In genomic region chr16:53809088-53809951, GRCh38 we compare ENCODE assay signal across 15 cellular contexts.
DNase-seq lines count a peak whose midpoint lies in the region; ATAC-seq and TF ChIP-seq lines count a peak whose summit lies in the region.
"Had no signal": no experiment of that assay in that cellular context is flagged by ENCODE, and none has a peak within 500 bp of the region (broad histone marks: within the 10 kb centered on the region; RNA-seq: fewer than 3 reads in every experiment).

No MANE protein-coding gene starts in this region.

- TF ChIP-seq RAD21 in SK-N-SH (IDR thresholded peaks at IDR 0.05; ENCODE audit: low read length): no peak

- H3K4me1 ChIP-seq in SK-N-SH (ENCODE audit: control insufficient read depth in 1 of 2, insufficient read depth in 2 of 2, low read depth in 1 of 2, low read length in 1 of 2) (peaks cover 2 to 16% of the 10 kb centered on the region in 2 experiments; a peak in 3 of 4 replicates), smooth muscle cell (ENCODE audit: low read depth) (peaks cover 14% of the 10 kb centered on the region)

- ATAC-seq in stimulated activated effector memory CD8-positive, alpha-beta T cell treated with anti-CD3 and anti-CD28 coated beads, Interleukin-12 subunit alpha, Interleukin-12 subunit beta, amount 100 ng/mL, for 72 hours: no peak
- ATAC-seq in HG03378 (IDR thresholded peaks at IDR 0.05; ENCODE audit: unreplicated experiment) (no peak), GM18520 (IDR thresholded peaks at IDR 0.05; ENCODE audit: unreplicated experiment) (no peak)
- ATAC-seq: Right ventricle myocardium inferior had no signal

- TF ChIP-seq EP300 in SK-N-SH (IDR thresholded peaks at IDR 0.05; ENCODE audit: borderline replicate concordance in 1 of 2, low read depth in 1 of 2, low read length in 1 of 2): peak in 1 of 2 experiments; percentile 73; a peak in 2 of 4 replicates

- TF ChIP-seq CTCF in SK-N-SH (IDR thresholded peaks at IDR 0.05) (no peak), fibroblast of pulmonary artery (IDR thresholded peaks at IDR 0.05; ENCODE audit: low read length, missing control alignments) (no peak), smooth muscle cell (IDR thresholded peaks at IDR 0.05; ENCODE audit: borderline replicate concordance, insufficient read depth, poor library complexity, severe bottlenecking) (no peak)

- no peak overlapping the region for H3K4me3 ChIP-seq in SK-N-SH (ENCODE audit: low read depth in 2 of 2, low read length in 1 of 2)
- no peak overlapping the region for H3K4me3 ChIP-seq in fibroblast of pulmonary artery (replicated peaks; ENCODE audit: low read depth, low read length)
- no peak overlapping the region for H3K4me3 ChIP-seq in smooth muscle cell
- H3K4me3 ChIP-seq: tibial artery had no signal

- CTCF ChIA-PET in SK-N-SH (lab: Yijun Ruan, JAX): interaction anchor here (1.4 kb wide), 1 partner anchor 66 kb away, joined by 3 read pairs; no protein-coding TSS in a partner anchor

- DNase-seq in H4 (ENCODE audit: low spot score) (peak; percentile 32), SK-N-SH (no peak), fibroblast of pulmonary artery (ENCODE audit: low read depth) (peak; percentile 78), smooth muscle cell (lab: John Stamatoyannopoulos, UW; ENCODE audit: unreplicated experiment) (no peak)
- DNase-seq in stimulated activated effector memory CD8-positive, alpha-beta T cell treated with anti-CD3 and anti-CD28 coated beads, Interleukin-12 subunit alpha, Interleukin-12 subunit beta, amount 100 ng/mL, for 72 hours (ENCODE audit: low spot score in 2 of 2): no peak
- DNase-seq: activated CD8-positive, alpha-beta memory T cell treated with anti-CD3 and anti-CD28 coated beads for 24 hours; activated naive CD4-positive, alpha-beta T cell treated with anti-CD3 and anti-CD28 coated beads, Interleukin-2, amount 50 U/mL, for 16 hours; dermis blood vessel endothelial cell; NCI-H1092; NCI-H69; nephron progenitor cell; tibial artery had no signal

- H3K4me3 Mint-ChIP-seq in stimulated activated effector memory CD8-positive, alpha-beta T cell treated with anti-CD3 and anti-CD28 coated beads, Interleukin-12 subunit alpha, Interleukin-12 subunit beta, amount 100 ng/mL, for 72 hours: no peak overlapping the region
- H3K4me3 Mint-ChIP-seq: nephron progenitor cell had no signal

- H3K4me1 Mint-ChIP-seq in stimulated activated effector memory CD8-positive, alpha-beta T cell treated with anti-CD3 and anti-CD28 coated beads, Interleukin-12 subunit alpha, Interleukin-12 subunit beta, amount 100 ng/mL, for 72 hours: peaks cover 40% of the 10 kb centered on the region

- no peak overlapping the region for H3K27ac Mint-ChIP-seq in stimulated activated effector memory CD8-positive, alpha-beta T cell treated with anti-CD3 and anti-CD28 coated beads, Interleukin-12 subunit alpha, Interleukin-12 subunit beta, amount 100 ng/mL, for 72 hours
- H3K27ac Mint-ChIP-seq: nephron progenitor cell had no signal

- no peaks in the 10 kb centered on the region for H4K20me1 ChIP-seq in SK-N-SH (ENCODE audit: insufficient read depth)
- H4K20me1 ChIP-seq in smooth muscle cell (ENCODE audit: low read depth): peaks cover 12% of the 10 kb centered on the region

- no peaks in the 10 kb centered on the region for H3K9me2 ChIP-seq in SK-N-SH

- WGBS in SK-N-SH (ENCODE audit: low lambda C conversion rate): 69% methylated on average over 8 of the region's 8 CpGs
- WGBS in smooth muscle cell (ENCODE audit: low lambda C conversion rate): 37% methylated on average over 8 of the region's 8 CpGs

- H3K9me3 Mint-ChIP-seq in stimulated activated effector memory CD8-positive, alpha-beta T cell treated with anti-CD3 and anti-CD28 coated beads, Interleukin-12 subunit alpha, Interleukin-12 subunit beta, amount 100 ng/mL, for 72 hours: no peaks in the 10 kb centered on the region
- H3K9me3 Mint-ChIP-seq: nephron progenitor cell had no signal

- H3K27ac ChIP-seq in SK-N-SH (ENCODE audit: low read depth in 2 of 2, low read length in 1 of 2): peak overlapping the region in 1 of 2 experiments; percentile 60; a peak in 2 of 4 replicates
- H3K27ac ChIP-seq in smooth muscle cell (ENCODE audit: low read depth): peak overlapping the region; percentile 79
- H3K27ac ChIP-seq: tibial artery had no signal

- 0 out of 2 replicates have a peak overlapping the region, but pooled peaks have one; percentile 4 for H3K4me2 ChIP-seq in SK-N-SH
- peak overlapping the region; percentile 60 for H3K4me2 ChIP-seq in smooth muscle cell

- H3K79me2 ChIP-seq in SK-N-SH (ENCODE audit: insufficient read depth) (no peaks in the 10 kb centered on the region; the same call in 1 of the 2 replicates), smooth muscle cell (ENCODE audit: low read depth) (peaks cover 40% of the 10 kb centered on the region)

- POLR2A ChIA-PET in SK-N-SH (lab: Yijun Ruan, JAX): no interaction called here

- H3K36me3 ChIP-seq in SK-N-SH (replicated peaks in 1 of 2; ENCODE audit: control insufficient read depth in 1 of 2, insufficient read depth in 2 of 2, low read length in 1 of 2): peaks cover 0 to 4% of the 10 kb centered on the region in 2 experiments
- H3K36me3 ChIP-seq in smooth muscle cell (ENCODE audit: low read depth): no peaks in the 10 kb centered on the region

- H2AFZ ChIP-seq in SK-N-SH (ENCODE audit: low read depth): no peak overlapping the region
- no peak overlapping the region for H2AFZ ChIP-seq in smooth muscle cell (ENCODE audit: low read depth)

- H3F3A ChIP-seq in SK-N-SH (replicated peaks; ENCODE audit: insufficient read depth) (peaks cover 5% of the 10 kb centered on the region), smooth muscle cell (ENCODE audit: low read depth) (peaks cover 3% of the 10 kb centered on the region)

- peaks cover 8% of the 10 kb centered on the region for H3K36me3 Mint-ChIP-seq in stimulated activated effector memory CD8-positive, alpha-beta T cell treated with anti-CD3 and anti-CD28 coated beads, Interleukin-12 subunit alpha, Interleukin-12 subunit beta, amount 100 ng/mL, for 72 hours

- H3K27me3 ChIP-seq in SK-N-SH (ENCODE audit: insufficient read depth) (no peaks in the 10 kb centered on the region), smooth muscle cell (ENCODE audit: low read depth) (no peaks in the 10 kb centered on the region)
- H3K27me3 ChIP-seq: tibial artery had no signal

- H3K9ac ChIP-seq in SK-N-SH (no peak overlapping the region), smooth muscle cell (ENCODE audit: low read depth) (peak overlapping the region; percentile 49)

- H3K9me3 ChIP-seq in SK-N-SH (no peaks in the 10 kb centered on the region), smooth muscle cell (replicated peaks; ENCODE audit: low read depth) (no peaks in the 10 kb centered on the region)
- H3K9me3 ChIP-seq: tibial artery had no signal

TF ChIP-seq in SK-N-SH, 30 proteins besides CTCF, POLR2A, EP300 and RAD21 (continues in another document):
- TF ChIP-seq JUND (IDR thresholded peaks at IDR 0.05) (peak; percentile 46), NFIC (IDR thresholded peaks at IDR 0.05; ENCODE audit: borderline replicate concordance) (no peak), TEAD4 (IDR thresholded peaks at IDR 0.05; ENCODE audit: borderline replicate concordance, insufficient read depth) (0 out of 2 replicates have a peak, but pooled peaks have one; percentile 15), PBX3 (IDR thresholded peaks at IDR 0.05) (peak; percentile 64), TCF12 (IDR thresholded peaks at IDR 0.05) (peak; percentile 74), RCOR1 (IDR thresholded peaks at IDR 0.05; ENCODE audit: low read length) (no peak), YY1 (IDR thresholded peaks at IDR 0.05; ENCODE audit: low read depth) (no peak), ZBTB33 (IDR thresholded peaks at IDR 0.05; ENCODE audit: borderline replicate concordance, low read depth) (no peak)

Comparison
In these comparisons a context has a peak if more than half of its experiments do, and no peak if none do; other contexts are left out.
1. DNase-seq: peak in H4 (single experiment) and fibroblast of pulmonary artery (single experiment); none in SK-N-SH (single experiment), smooth muscle cell (single experiment) and stimulated activated effector memory CD8-positive, alpha-beta T cell treated with anti-CD3 and anti-CD28 coated beads, Interleukin-12 subunit alpha, Interleukin-12 subunit beta, amount 100 ng/mL, for 72 hours (0 of 2).